Comparison of ENCODE assay signal across 22 cellular contexts in the genomic region with DNA sequence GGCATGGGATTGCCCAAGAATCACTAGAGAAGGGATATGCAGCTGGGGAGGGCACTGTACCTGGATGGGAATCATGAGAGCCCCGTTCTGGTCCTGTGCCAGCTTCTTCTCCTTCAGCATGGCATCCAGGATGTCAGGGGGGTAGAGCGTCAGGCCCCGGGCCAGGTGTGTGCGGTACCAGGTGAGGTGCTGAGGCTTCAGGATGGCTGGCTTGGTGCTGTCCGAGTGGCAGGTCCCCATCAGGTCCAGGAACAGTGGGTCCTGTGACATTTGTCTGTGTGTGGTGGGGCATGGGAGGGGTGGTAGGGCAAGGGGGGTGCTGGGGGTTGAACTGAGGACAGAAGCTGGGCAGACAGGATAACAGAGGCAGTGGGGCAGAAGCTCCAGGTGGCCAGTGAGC. TPM values are rescaled to one million over a fixed set of nuclear protein-coding genes. Genes with fewer than 3 reads are reported as not detected.
DNase-seq lines count a peak whose midpoint lies in the region; ATAC-seq and TF ChIP-seq lines count a peak whose summit lies in the region.
"Had no signal": no experiment of that assay in that cellular context is flagged by ENCODE, and none has a peak within 500 bp of the region (broad histone marks: within the 10 kb centered on the region; RNA-seq: fewer than 3 reads in every experiment).

No MANE protein-coding gene starts in this region.

- no peak overlapping the region for H3K4ac ChIP-seq in IMR-90 (ENCODE audit: low read depth, low read length)

- H3K27me3 ChIP-seq in IMR-90 (ENCODE audit: control insufficient read depth, insufficient read depth, low read length) = peaks cover 60% of the 10 kb centered on the region
- H3K27me3 ChIP-seq in osteoblast (ENCODE audit: insufficient read depth, low read length) = peaks cover 19% of the 10 kb centered on the region

- 0 out of 2 replicates have a peak, but pooled peaks cover 8% of the 10 kb centered on the region for H4K20me1 ChIP-seq in IMR-90 (ENCODE audit: insufficient read depth, low read length)
- peaks cover 3% of the 10 kb centered on the region for H4K20me1 ChIP-seq in osteoblast (ENCODE audit: insufficient read depth, low read length)

- no TSS peak for BruUV-seq in IMR-90 (replicated peaks; lab: Mats Ljungman, UMichigan)

- H3K36me3 ChIP-seq in IMR-90 (ENCODE audit: control insufficient read depth, insufficient read depth, low read length) (no peaks in the 10 kb centered on the region), osteoblast (ENCODE audit: insufficient read depth, low read length) (no peaks in the 10 kb centered on the region)

- H2BK15ac ChIP-seq in IMR-90 (ENCODE audit: low read depth, low read length) = no peak overlapping the region

- H3K27ac ChIP-seq in IMR-90 (ENCODE audit: insufficient read depth, low read length) (no peak overlapping the region), osteoblast (ENCODE audit: low read depth, low read length) (no peak overlapping the region)
- H3K27ac ChIP-seq: GM23248 had no signal

- H3K56ac ChIP-seq in IMR-90 (ENCODE audit: extremely low read depth, insufficient read depth, low read length) = no peak overlapping the region

- H3K18ac ChIP-seq in IMR-90 (ENCODE audit: low read depth, low read length) = no peak overlapping the region

- DNase-seq in NCI-H2171 treated with DMSO at 0.1 percent for 48 hours (lab: John Stamatoyannopoulos, UW) (peak; percentile 12), NCI-H2171 (lab: John Stamatoyannopoulos, UW) (no peak), IMR-90 (no peak), NCI-H69 (lab: John Stamatoyannopoulos, UW) (peak; percentile 4), osteoblast (ENCODE audit: insufficient read length, low spot score, missing footprints) (peak; percentile 36), glutamatergic neuron (no peak)
- DNase-seq in activated CD4-positive, alpha-beta memory T cell treated with anti-CD3 and anti-CD28 coated beads for 36 hours = no peak
- DNase-seq: C1 segment of cervical spinal cord; CD4-positive, CD25-positive, alpha-beta regulatory T cell; CD8-positive, alpha-beta T cell; DMS153; GF-D8; GM23248; H7; HCEC 1CT had no signal

- dilution Hi-C loops in IMR-90 (cut with HindIII; ENCODE audit: low sequenced_read_pairs, unreplicated experiment) = no loop called here

- in situ Hi-C loops in IMR-90 (cut with MboI; ENCODE audit: low sequenced_read_pairs) = loop anchor here (5.0 kb wide), 1 partner anchor 124 kb away; no protein-coding TSS in a partner anchor

- H3K4me1 Mint-ChIP-seq in activated CD4-positive, alpha-beta memory T cell treated with anti-CD3 and anti-CD28 coated beads for 36 hours (ENCODE audit: low read depth) = no peaks in the 10 kb centered on the region
- no peaks in the 10 kb centered on the region for H3K4me1 Mint-ChIP-seq in glutamatergic neuron (ENCODE audit: low read depth, unreplicated experiment)

- no peak overlapping the region for H3K14ac ChIP-seq in IMR-90 (replicated peaks; ENCODE audit: low read depth, low read length)

- H3K9me3 Mint-ChIP-seq in activated CD4-positive, alpha-beta memory T cell treated with anti-CD3 and anti-CD28 coated beads for 36 hours = no peaks in the 10 kb centered on the region
- H3K9me3 Mint-ChIP-seq in glutamatergic neuron (ENCODE audit: unreplicated experiment) = peaks cover 2% of the 10 kb centered on the region
- H3K9me3 Mint-ChIP-seq: CD4-positive, CD25-positive, alpha-beta regulatory T cell; CD8-positive, alpha-beta T cell had no signal

- H2BK20ac ChIP-seq in IMR-90 (ENCODE audit: low read depth, low read length) = no peak overlapping the region

- TF ChIP-seq POLR2A in IMR-90 (IDR thresholded peaks at IDR 0.05; ENCODE audit: low read depth, low read length) = no peak

- no peaks in the 10 kb centered on the region for H3K9me1 ChIP-seq in IMR-90 (ENCODE audit: insufficient read depth, low read length)

- no peak for TF ChIP-seq CTCF in IMR-90 (conservative IDR thresholded peaks at IDR 0.05; ENCODE audit: low read depth, low read length)
- no peak for TF ChIP-seq CTCF in osteoblast (IDR thresholded peaks at IDR 0.05; ENCODE audit: extremely low read depth, low read depth, low read length)
- no peak for TF ChIP-seq CTCF in glutamatergic neuron (IDR thresholded peaks at IDR 0.05; ENCODE audit: partially characterized antibody, unreplicated experiment)

- peaks cover 18% of the 10 kb centered on the region for H3K27me3 Mint-ChIP-seq in activated CD4-positive, alpha-beta memory T cell treated with anti-CD3 and anti-CD28 coated beads for 36 hours
- peaks cover 7% of the 10 kb centered on the region for H3K27me3 Mint-ChIP-seq in glutamatergic neuron (ENCODE audit: unreplicated experiment)

- H2BK120ac ChIP-seq in IMR-90 (ENCODE audit: low read depth, low read length) = no peak overlapping the region

- H2AK5ac ChIP-seq in IMR-90 (ENCODE audit: low read depth, low read length) = no peak overlapping the region

- intact Hi-C loops in IMR-90 (cut with micrococcal nuclease) = no loop called here
- intact Hi-C loops in activated CD4-positive, alpha-beta memory T cell treated with anti-CD3 and anti-CD28 coated beads for 36 hours (cut with micrococcal nuclease) = no loop called here

- TF ChIP-seq RAD21 in IMR-90 (IDR thresholded peaks at IDR 0.05; ENCODE audit: low read length) = no peak

- H4K5ac ChIP-seq in IMR-90 (ENCODE audit: low read depth, low read length) = no peak overlapping the region

- no peak overlapping the region for H3K4me3 Mint-ChIP-seq in activated CD4-positive, alpha-beta memory T cell treated with anti-CD3 and anti-CD28 coated beads for 36 hours
- no peak overlapping the region for H3K4me3 Mint-ChIP-seq in glutamatergic neuron (ENCODE audit: unreplicated experiment)
- H3K4me3 Mint-ChIP-seq: CD4-positive, CD25-positive, alpha-beta regulatory T cell; CD8-positive, alpha-beta T cell had no signal

- H3K36me3 Mint-ChIP-seq in activated CD4-positive, alpha-beta memory T cell treated with anti-CD3 and anti-CD28 coated beads for 36 hours = no peaks in the 10 kb centered on the region
- no peaks in the 10 kb centered on the region for H3K36me3 Mint-ChIP-seq in glutamatergic neuron (ENCODE audit: unreplicated experiment)
- H3K36me3 Mint-ChIP-seq: CD4-positive, CD25-positive, alpha-beta regulatory T cell; CD8-positive, alpha-beta T cell had no signal

- H3K4me3 ChIP-seq in IMR-90 (ENCODE audit: insufficient read depth, low read depth, low read length) = no peak overlapping the region
- H3K4me3 ChIP-seq in osteoblast (ENCODE audit: insufficient read depth, low read length) = no peak overlapping the region
- H3K4me3 ChIP-seq: GM23248 had no signal

- H3K4me1 ChIP-seq in IMR-90 (ENCODE audit: control insufficient read depth, insufficient read depth, low read length) (no peaks in the 10 kb centered on the region), osteoblast (ENCODE audit: insufficient read depth, low read length) (no peaks in the 10 kb centered on the region)

- no peaks in the 10 kb centered on the region for H3K79me1 ChIP-seq in IMR-90 (ENCODE audit: low read depth in 1 of 2, low read length in 2 of 2)

- POLR2A ChIA-PET in IMR-90 (lab: Charles Lee; ENCODE audit: unreplicated experiment) = no interaction called here
- POLR2A ChIA-PET in activated CD4-positive, alpha-beta memory T cell treated with anti-CD3 and anti-CD28 coated beads for 36 hours (lab: Charles Lee) = no interaction called here

- no peak overlapping the region for H3K9ac ChIP-seq in IMR-90 (ENCODE audit: low read depth, low read length)
- H3K9ac ChIP-seq: GM23248 had no signal

- no peak overlapping the region for H4K91ac ChIP-seq in IMR-90 (ENCODE audit: insufficient read depth, low read depth, low read length)

- H2BK5ac ChIP-seq in IMR-90 (ENCODE audit: low read depth, low read length, poor library complexity, severe bottlenecking) = no peak overlapping the region

- H3K79me2 ChIP-seq in osteoblast (ENCODE audit: insufficient read depth, low read length) = no peaks in the 10 kb centered on the region

- H2AFZ ChIP-seq in IMR-90 (replicated peaks; ENCODE audit: low read length, poor library complexity) (no peak overlapping the region), osteoblast (ENCODE audit: low read length) (no peak overlapping the region)
- H2AFZ ChIP-seq: GM23248 had no signal

- CTCF ChIA-PET in IMR-90 (lab: Yijun Ruan, JAX) = no interaction called here
- CTCF ChIA-PET in activated CD4-positive, alpha-beta memory T cell treated with anti-CD3 and anti-CD28 coated beads for 36 hours (lab: Charles Lee) = interaction anchor here (1.9 to 6.4 kb wide), 4 partner anchors 48 to 126 kb away, joined by 8 to 81 read pairs (median 12); no protein-coding TSS in a partner anchor

- no peak for ATAC-seq in IMR-90 (ENCODE audit: low read depth)
- no peak for ATAC-seq in HG02759 (IDR thresholded peaks at IDR 0.05; ENCODE audit: unreplicated experiment)
- ATAC-seq: CD8-positive, alpha-beta T cell had no signal

- H3K27ac Mint-ChIP-seq in activated CD4-positive, alpha-beta memory T cell treated with anti-CD3 and anti-CD28 coated beads for 36 hours = no peak overlapping the region
- no peak overlapping the region for H3K27ac Mint-ChIP-seq in glutamatergic neuron (ENCODE audit: unreplicated experiment)
- H3K27ac Mint-ChIP-seq: CD4-positive, CD25-positive, alpha-beta regulatory T cell; CD8-positive, alpha-beta T cell had no signal

- no peak overlapping the region for H3K23ac ChIP-seq in IMR-90 (ENCODE audit: low read depth, low read length)

- H4K8ac ChIP-seq in IMR-90 (ENCODE audit: low read depth in 2 of 2, low read length in 2 of 2) = no peak overlapping the region

- H2AK9ac ChIP-seq in IMR-90 (replicated peaks; ENCODE audit: low read depth, low read length, poor library complexity) = peak overlapping the region; percentile 55

- WGBS in IMR-90 (ENCODE audit: extremely low coverage in 2 of 2, insufficient read length in 1 of 2), 2 experiments = 30% methylated on average over 2 of the region's 5 CpGs; no CpG with 5 or more reads in 1 of the 2 experiments

- no peaks in the 10 kb centered on the region for H3K9me3 ChIP-seq in IMR-90 (ENCODE audit: control insufficient read depth, insufficient read depth, low read length)
- H3K9me3 ChIP-seq in osteoblast (ENCODE audit: low read depth, low read length) = no peaks in the 10 kb centered on the region
- H3K9me3 ChIP-seq: Caco-2 had no signal

- H3K4me2 ChIP-seq in IMR-90 (ENCODE audit: low read depth, low read length) = no peak overlapping the region
- no peak overlapping the region for H3K4me2 ChIP-seq in osteoblast (ENCODE audit: insufficient read depth, low read length)

RNA-seq across cellular contexts. Expression of a gene that starts 13.2 kb away (rescaled TPM):
- total RNA-seq in IMR-90 (2012; rRNA removed) = not detected in 2 replicates
- polyA plus RNA-seq in IMR-90 (2012; rRNA removed) = not detected in 2 replicates
- polyA plus RNA-seq in IMR-90 (2012; cell fraction: cytosol; rRNA removed) = not detected in 2 replicates
- 0.01 TPM in 1 of 2 replicates, not detected in the other for polyA plus RNA-seq in IMR-90 (2012; cell fraction: nucleus; rRNA removed; ENCODE audit: low replicate concordance)
- not detected in 2 replicates for total RNA-seq in osteoblast
- total RNA-seq in activated CD4-positive, alpha-beta memory T cell treated with anti-CD3 and anti-CD28 coated beads for 36 hours = not detected
- 1.1 TPM for total RNA-seq in glutamatergic neuron (ENCODE audit: unreplicated experiment)
- total RNA-seq: CD4-positive, CD25-positive, alpha-beta regulatory T cell; CD8-positive, alpha-beta T cell; G401; GM23248; H7 had no signal
- polyA plus RNA-seq: BJ; CD4-positive, CD25-positive, alpha-beta regulatory T cell had no signal

RNA-seq across cellular contexts. Expression of a gene that starts 32.6 kb away (rescaled TPM):
- not detected in 2 replicates for total RNA-seq in IMR-90 (2012; rRNA removed)
- polyA plus RNA-seq in IMR-90 (2012; rRNA removed) = not detected in 2 replicates
- polyA plus RNA-seq in IMR-90 (2012; cell fraction: cytosol; rRNA removed) = 0.01 TPM in 1 of 2 replicates, not detected in the other
- polyA plus RNA-seq in IMR-90 (2012; cell fraction: nucleus; rRNA removed; ENCODE audit: low replicate concordance) = 0.02 TPM in 1 of 2 replicates, not detected in the other
- under 0.01 and 0.29 TPM in 2 replicates for total RNA-seq in osteoblast
- under 1 TPM in 1 of 2 experiments, not detected in 1; 0.10 TPM for total RNA-seq in activated CD4-positive, alpha-beta memory T cell treated with anti-CD3 and anti-CD28 coated beads for 36 hours
- not detected for total RNA-seq in glutamatergic neuron (ENCODE audit: unreplicated experiment)
- total RNA-seq: CD4-positive, CD25-positive, alpha-beta regulatory T cell; CD8-positive, alpha-beta T cell; Daoy; G401; GM23248; H1 had no signal
- polyA plus RNA-seq: CD4-positive, CD25-positive, alpha-beta regulatory T cell; GM23248 had no signal

RNA-seq across cellular contexts. Expression of a gene that starts 34.9 kb away (rescaled TPM):
- total RNA-seq in IMR-90 (2012; rRNA removed) (not detected in 2 replicates), osteoblast (not detected in 2 replicates), glutamatergic neuron (ENCODE audit: unreplicated experiment) (0.49 TPM)
- not detected in 2 replicates for polyA plus RNA-seq in IMR-90 (2012; rRNA removed)
- polyA plus RNA-seq in IMR-90 (2012; cell fraction: cytosol; rRNA removed) = not detected in 2 replicates
- polyA plus RNA-seq in IMR-90 (2012; cell fraction: nucleus; rRNA removed; ENCODE audit: low replicate concordance) = not detected in 2 replicates
- total RNA-seq in activated CD4-positive, alpha-beta memory T cell treated with anti-CD3 and anti-CD28 coated beads for 36 hours = not detected
- total RNA-seq: A172; CD4-positive, CD25-positive, alpha-beta regulatory T cell; CD8-positive, alpha-beta T cell; G401; GM23248; H1; H7 had no signal
- polyA plus RNA-seq: CD4-positive, CD25-positive, alpha-beta regulatory T cell; GM23248; H1 had no signal

RNA-seq across cellular contexts. Expression of a gene that starts 43.2 kb away (rescaled TPM):
- total RNA-seq in IMR-90 (2012; rRNA removed) = not detected in 2 replicates
- polyA plus RNA-seq in IMR-90 (2012; rRNA removed) = not detected in 2 replicates
- not detected in 2 replicates for polyA plus RNA-seq in IMR-90 (2012; cell fraction: cytosol; rRNA removed)
- polyA plus RNA-seq in IMR-90 (2012; cell fraction: nucleus; rRNA removed; ENCODE audit: low replicate concordance) = not detected in 2 replicates
- not detected in 2 replicates for total RNA-seq in osteoblast
- not detected for total RNA-seq in activated CD4-positive, alpha-beta memory T cell treated with anti-CD3 and anti-CD28 coated beads for 36 hours
- total RNA-seq in glutamatergic neuron (ENCODE audit: unreplicated experiment) = not detected
- total RNA-seq: A172; Caco-2; CD4-positive, CD25-positive, alpha-beta regulatory T cell; CD8-positive, alpha-beta T cell; G401; GM23248; H1; H7 had no signal
- polyA plus RNA-seq: BJ; CD4-positive, CD25-positive, alpha-beta regulatory T cell; GM23248; H1 had no signal

Comparison
In these comparisons a context has a peak if more than half of its experiments do, and no peak if none do; other contexts are left out.
1. DNase-seq: peak in NCI-H2171 treated with DMSO at 0.1 percent for 48 hours (single experiment), NCI-H69 (single experiment) and osteoblast (single experiment); none in NCI-H2171 (single experiment), IMR-90 (single experiment), activated CD4-positive, alpha-beta memory T cell treated with anti-CD3 and anti-CD28 coated beads for 36 hours (single experiment) and glutamatergic neuron (single experiment).